Comparison of ENCODE assay signal across 15 cellular contexts in genomic region chr3:55549172-55549571, GRCh38.
DNase-seq lines count a peak whose midpoint lies in the region; ATAC-seq, FAIRE-seq and TF ChIP-seq lines count a peak whose summit lies in the region.
"Had no signal": no experiment of that assay in that cellular context is flagged by ENCODE, and none has a peak within 500 bp of the region (broad histone marks: within the 10 kb centered on the region; RNA-seq: fewer than 3 reads in every experiment).

No MANE protein-coding gene starts in this region.

- H3K79me2 ChIP-seq in OCI-LY7 (ENCODE audit: insufficient read depth, low read depth, low read length) (no peaks in the 10 kb centered on the region), neural progenitor cell (ENCODE audit: low read depth) (no peaks in the 10 kb centered on the region)

- FAIRE-seq in G401.6 (lab: Jason Lieb, UNC), result peak; percentile 36

- H3K9me3 ChIP-seq in OCI-LY7 (ENCODE audit: low read length) (no peaks in the 10 kb centered on the region), neural progenitor cell (ENCODE audit: low read depth) (no peaks in the 10 kb centered on the region), gastrocnemius medialis (no peaks in the 10 kb centered on the region), adrenal gland (replicated peaks in 1 of 3) (no peaks in the 10 kb centered on the region)

- TF ChIP-seq POLR2A in gastrocnemius medialis (IDR thresholded peaks at IDR 0.05) (no peak), adrenal gland (IDR thresholded peaks at IDR 0.05) (no peak)

- H3K4me1 Mint-ChIP-seq in neural progenitor cell, result peaks cover 52% of the 10 kb centered on the region
- no peaks in the 10 kb centered on the region for H3K4me1 Mint-ChIP-seq in stimulated activated naive B cell treated with anti-CD40 and anti-IgM and Interleukin-4, amounts not matched to agents 10 μg/mL and 1 μg/mL and 100 μg/mL, for 72 hours

- ATAC-seq in gastrocnemius medialis, result no peak
- no peak for ATAC-seq in stimulated activated naive B cell treated with anti-CD40 and anti-IgM and Interleukin-4, amounts not matched to agents 10 μg/mL and 1 μg/mL and 100 μg/mL, for 72 hours (replicated peaks)
- ATAC-seq: left ventricle myocardium superior had no signal

- no peak overlapping the region for H3K4me3 Mint-ChIP-seq in neural progenitor cell
- H3K4me3 Mint-ChIP-seq in stimulated activated naive B cell treated with anti-CD40 and anti-IgM and Interleukin-4, amounts not matched to agents 10 μg/mL and 1 μg/mL and 100 μg/mL, for 72 hours, result no peak overlapping the region
- H3K4me3 Mint-ChIP-seq: activated T-helper 1 cell treated with anti-CD3 and anti-CD28 coated beads, Interleukin-12 subunit alpha, Interleukin-12 subunit beta, Interleukin-2, Interleukin-4 antibody, amounts not matched to agents 30 ng/mL and 10 ng/mL and 1 ng/mL, durations not matched to agents 14 hours and 24 hours and 36 hours; T-helper 2 cell treated with Interferon-gamma antibody and Interleukin-4, amounts not matched to agents 5 μg/mL and 100 μg/mL, for 36 hours had no signal

- H3F3A ChIP-seq in neural progenitor cell (ENCODE audit: low read depth), result peaks cover 42% of the 10 kb centered on the region

- POLR2A ChIA-PET in OCI-LY7 (lab: Charles Lee), result interaction anchor here (0.6 to 0.8 kb wide), 2 partner anchors 10 to 21 kb away, joined by 3 to 9 read pairs; no protein-coding TSS in a partner anchor

- intact Hi-C loops in OCI-LY7 (cut with micrococcal nuclease; ENCODE audit: unreplicated experiment), result loop anchor here (10.0 kb wide), 1 partner anchor 64 kb away; the partner anchor contains the start of gene WNT5A
- intact Hi-C loops in gastrocnemius medialis (cut with DNase I; ENCODE audit: low total_unique reads), result no loop called here
- intact Hi-C loops in adrenal gland (cut with DNase I), result no loop called here

- H3K27me3 Mint-ChIP-seq in neural progenitor cell (ENCODE audit: insufficient read depth, low read depth), result peaks cover 6% of the 10 kb centered on the region
- no peaks in the 10 kb centered on the region for H3K27me3 Mint-ChIP-seq in stimulated activated naive B cell treated with anti-CD40 and anti-IgM and Interleukin-4, amounts not matched to agents 10 μg/mL and 1 μg/mL and 100 μg/mL, for 72 hours

- H3K27ac ChIP-seq in OCI-LY7 (ENCODE audit: low read depth, low read length, poor library complexity, severe bottlenecking) (no peak overlapping the region), neural progenitor cell (no peak overlapping the region), gastrocnemius medialis (no peak overlapping the region), adrenal gland (no peak overlapping the region)
- H3K27ac ChIP-seq: RWPE1 had no signal

- in situ Hi-C loops in gastrocnemius medialis (cut with MboI; ENCODE audit: low sequenced_read_pairs in 4 of 4), result no loop called here

- peaks cover 3% of the 10 kb centered on the region for H3K36me3 Mint-ChIP-seq in neural progenitor cell
- no peaks in the 10 kb centered on the region for H3K36me3 Mint-ChIP-seq in stimulated activated naive B cell treated with anti-CD40 and anti-IgM and Interleukin-4, amounts not matched to agents 10 μg/mL and 1 μg/mL and 100 μg/mL, for 72 hours

- H3K27me3 ChIP-seq in neural progenitor cell, result no peaks in the 10 kb centered on the region
- H3K27me3 ChIP-seq in gastrocnemius medialis, result no peaks in the 10 kb centered on the region
- no peaks in the 10 kb centered on the region for H3K27me3 ChIP-seq in adrenal gland

- H3K4me3 ChIP-seq in OCI-LY7 (ENCODE audit: low read depth, low read length, poor library complexity, severe bottlenecking), result no peak overlapping the region
- H3K4me3 ChIP-seq in neural progenitor cell, result no peak overlapping the region
- no peak overlapping the region for H3K4me3 ChIP-seq in gastrocnemius medialis
- H3K4me3 ChIP-seq in adrenal gland, result no peak overlapping the region

- peak; percentile 33; the same call in 1 of the 2 replicates for TF ChIP-seq CTCF in OCI-LY7 (conservative IDR thresholded peaks at IDR 0.05; ENCODE audit: low read length)
- TF ChIP-seq CTCF in neural progenitor cell (IDR thresholded peaks at IDR 0.05), result peak; percentile 31
- TF ChIP-seq CTCF in gastrocnemius medialis (IDR thresholded peaks at IDR 0.05 in 4 of 5, conservative IDR thresholded peaks at IDR 0.05 in 1 of 5), result no peak
- no peak for TF ChIP-seq CTCF in adrenal gland (IDR thresholded peaks at IDR 0.05)

- H3K4me1 ChIP-seq in OCI-LY7 (ENCODE audit: insufficient read depth, low read length, poor library complexity, severe bottlenecking) (peaks cover 6% of the 10 kb centered on the region), neural progenitor cell (peaks cover 33% of the 10 kb centered on the region), gastrocnemius medialis (no peaks in the 10 kb centered on the region), adrenal gland (replicated peaks in 1 of 2) (no peaks in the 10 kb centered on the region)

- H3K9me3 Mint-ChIP-seq in neural progenitor cell, result peaks cover 2% of the 10 kb centered on the region
- H3K9me3 Mint-ChIP-seq in stimulated activated naive B cell treated with anti-CD40 and anti-IgM and Interleukin-4, amounts not matched to agents 10 μg/mL and 1 μg/mL and 100 μg/mL, for 72 hours, result peaks cover 2 to 6% of the 10 kb centered on the region in 2 donors
- H3K9me3 Mint-ChIP-seq: T-helper 2 cell treated with Interferon-gamma antibody and Interleukin-4, amounts not matched to agents 5 μg/mL and 100 μg/mL, for 36 hours had no signal

- 74 to 86% (median 77%) methylated on average over 6 of the region's 6 CpGs for WGBS in adrenal gland, 4 donors

- H3K9me2 ChIP-seq in OCI-LY7 (ENCODE audit: insufficient read depth, low read length), result no peaks in the 10 kb centered on the region

- CTCF ChIA-PET in OCI-LY7 (lab: Charles Lee; ENCODE audit: unreplicated experiment), result no interaction called here

- H3K36me3 ChIP-seq in OCI-LY7 (ENCODE audit: insufficient read depth, low read length) (no peaks in the 10 kb centered on the region), neural progenitor cell (no peaks in the 10 kb centered on the region), gastrocnemius medialis (no peaks in the 10 kb centered on the region), adrenal gland (replicated peaks in 1 of 2) (no peaks in the 10 kb centered on the region)

- DNase-seq in OCI-LY7 (ENCODE audit: low spot score) (no peak), fibroblast of gingiva (ENCODE audit: low read depth) (peak; percentile 57), neural progenitor cell (ENCODE audit: low spot score) (peak; percentile 17), gastrocnemius medialis (no peak), adrenal gland (no peak)
- no peak for DNase-seq in stimulated activated naive B cell treated with anti-CD40 and anti-IgM and Interleukin-4, amounts not matched to agents 10 μg/mL and 1 μg/mL and 100 μg/mL, for 72 hours
- DNase-seq: amygdala, KBM-7, left ventricle myocardium superior, NCI-H146, NCI-H510A treated with DMSO at 0.1 percent for 48 hours had no signal

- H3K4me2 ChIP-seq in OCI-LY7 (ENCODE audit: low read length), result no peak overlapping the region
- no peak overlapping the region for H3K4me2 ChIP-seq in neural progenitor cell

- H4K20me1 ChIP-seq in OCI-LY7 (ENCODE audit: insufficient read depth, low read length) (no peaks in the 10 kb centered on the region), neural progenitor cell (ENCODE audit: low read depth) (no peaks in the 10 kb centered on the region)

- no peak overlapping the region for H2AFZ ChIP-seq in OCI-LY7 (ENCODE audit: low read length)
- H2AFZ ChIP-seq in neural progenitor cell (replicated peaks), result no peak overlapping the region

- no TSS peak for BruUV-seq in OCI-LY7 (replicated peaks; lab: Mats Ljungman, UMichigan)

- H3K27ac Mint-ChIP-seq in neural progenitor cell, result peak overlapping the region; percentile 37
- no peak overlapping the region for H3K27ac Mint-ChIP-seq in stimulated activated naive B cell treated with anti-CD40 and anti-IgM and Interleukin-4, amounts not matched to agents 10 μg/mL and 1 μg/mL and 100 μg/mL, for 72 hours
- H3K27ac Mint-ChIP-seq: activated T-helper 1 cell treated with anti-CD3 and anti-CD28 coated beads, Interleukin-12 subunit alpha, Interleukin-12 subunit beta, Interleukin-2, Interleukin-4 antibody, amounts not matched to agents 30 ng/mL and 10 ng/mL and 1 ng/mL, durations not matched to agents 14 hours and 24 hours and 36 hours; T-helper 2 cell treated with Interferon-gamma antibody and Interleukin-4, amounts not matched to agents 5 μg/mL and 100 μg/mL, for 36 hours had no signal

- H3K9ac ChIP-seq in neural progenitor cell, result no peak overlapping the region

Comparison
In these comparisons a context has a peak if more than half of its experiments do, and no peak if none do; other contexts are left out.
1. DNase-seq: peak in fibroblast of gingiva (single experiment) and neural progenitor cell (single experiment); none in OCI-LY7 (single experiment), gastrocnemius medialis (0 of 2), stimulated activated naive B cell treated with anti-CD40 and anti-IgM and Interleukin-4, amounts not matched to agents 10 μg/mL and 1 μg/mL and 100 μg/mL, for 72 hours (single experiment) and adrenal gland (0 of 7).
2. CTCF ChIP-seq: peak in OCI-LY7 (single experiment) and neural progenitor cell (single experiment); none in gastrocnemius medialis (0 of 5) and adrenal gland (0 of 6).